Comparison of ENCODE assay signal across 8 cellular contexts in the genomic region with DNA sequence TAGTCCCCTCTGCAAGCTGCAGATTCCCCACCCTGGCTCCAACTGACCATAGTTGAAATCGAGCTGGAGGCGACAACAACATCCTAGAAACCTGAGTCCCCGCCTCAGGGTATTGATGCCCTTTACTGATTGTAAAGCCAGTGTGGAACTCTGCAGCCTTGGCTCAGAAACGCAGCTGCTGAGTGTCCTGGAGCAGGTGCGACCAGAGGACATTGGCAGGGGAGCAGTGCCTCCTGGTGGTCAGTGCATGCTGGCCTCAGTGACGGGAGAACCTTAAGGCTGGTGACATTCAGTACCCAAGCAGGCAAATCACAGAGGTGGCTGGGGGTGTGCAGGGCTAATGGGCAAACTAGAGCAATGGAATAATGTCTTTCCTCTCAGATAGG. TPM values are rescaled to one million over a fixed set of nuclear protein-coding genes. Genes with fewer than 3 reads are reported as not detected.
DNase-seq lines count a peak whose midpoint lies in the region; ATAC-seq and TF ChIP-seq lines count a peak whose summit lies in the region.

No MANE protein-coding gene starts in this region.

- intact Hi-C loops in posterior vena cava (cut with DNase I), result no loop called here

- in situ Hi-C loops in GM13976 (cut with MboI; ENCODE audit: low sequenced_read_pairs, unreplicated experiment), result no loop called here

- no peak for TF ChIP-seq CTCF in GM13976 (IDR thresholded peaks at IDR 0.05; ENCODE audit: borderline replicate concordance, control extremely low read depth, extremely low read depth, insufficient read depth, missing control alignments)

- DNase-seq in GM04504 (ENCODE audit: low read depth) (peak; percentile 6), NCI-H2196 (lab: John Stamatoyannopoulos, UW; ENCODE audit: unreplicated experiment) (peak; percentile 40), activated T-cell treated with anti-CD3 and anti-CD28 coated beads for 24 hours (ENCODE audit: low read depth) (peak; percentile 7), globus pallidus (ENCODE audit: low spot score) (peak; percentile 16), posterior vena cava (ENCODE audit: low spot score) (peak; percentile 87), NCI-H524 treated with DMSO at 0.1 percent for 48 hours (lab: John Stamatoyannopoulos, UW) (no peak), GM13976 (ENCODE audit: low spot score) (no peak)

- no peak for ATAC-seq in HG03108 (IDR thresholded peaks at IDR 0.05; ENCODE audit: unreplicated experiment)

RNA-seq across cellular contexts. Expression of gene ZNF354B, which starts 20.4 kb away (rescaled TPM):
- 10 to 100 TPM; 13.4 to 15.2 TPM for total RNA-seq in posterior vena cava

RNA-seq across cellular contexts. Expression of gene ZFP2, which starts 56.4 kb away (rescaled TPM):
- 1 to 10 TPM; 2.3 TPM for total RNA-seq in posterior vena cava

Comparison
In these comparisons a context has a peak if more than half of its experiments do, and no peak if none do; other contexts are left out.
1. DNase-seq: peak in GM04504 (single experiment), NCI-H2196 (single experiment), activated T-cell treated with anti-CD3 and anti-CD28 coated beads for 24 hours (single experiment), globus pallidus (single experiment) and posterior vena cava (single experiment); none in NCI-H524 treated with DMSO at 0.1 percent for 48 hours (single experiment) and GM13976 (single experiment).